ENCODE assay signal across 1 cellular context in the genomic region with DNA sequence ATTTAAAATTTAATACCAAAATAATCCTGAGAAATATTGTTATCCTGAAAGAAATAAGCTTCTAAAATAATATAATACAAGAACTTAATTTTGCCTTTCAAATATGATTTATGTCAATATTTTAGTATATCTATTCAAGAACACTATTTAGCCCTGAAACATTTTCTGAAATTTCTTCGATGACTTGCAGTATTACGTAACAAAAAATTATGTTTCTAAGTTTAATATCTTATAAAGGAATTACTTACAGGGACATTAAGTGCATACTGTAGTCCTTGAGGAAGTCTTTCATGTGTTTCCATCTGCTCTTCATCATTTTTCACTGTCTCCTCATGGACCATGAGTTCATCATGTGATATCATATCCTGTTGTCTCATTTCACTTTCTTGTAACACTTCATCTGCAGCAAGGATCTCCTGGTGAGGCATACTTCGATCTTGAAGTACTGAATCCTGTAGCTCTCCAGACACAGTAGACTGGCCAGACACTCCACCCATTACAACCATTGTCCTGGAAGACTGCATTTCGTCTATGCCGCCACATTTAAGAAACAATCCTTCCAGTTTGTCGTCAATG.
TF ChIP-seq lines count a peak whose summit lies in the region.

No MANE protein-coding gene starts in this region.

TF ChIP-seq in SK-N-SH, 30 proteins besides CTCF, POLR2A, EP300 and RAD21 (continued from another document):
- TF ChIP-seq, protein P1, sequence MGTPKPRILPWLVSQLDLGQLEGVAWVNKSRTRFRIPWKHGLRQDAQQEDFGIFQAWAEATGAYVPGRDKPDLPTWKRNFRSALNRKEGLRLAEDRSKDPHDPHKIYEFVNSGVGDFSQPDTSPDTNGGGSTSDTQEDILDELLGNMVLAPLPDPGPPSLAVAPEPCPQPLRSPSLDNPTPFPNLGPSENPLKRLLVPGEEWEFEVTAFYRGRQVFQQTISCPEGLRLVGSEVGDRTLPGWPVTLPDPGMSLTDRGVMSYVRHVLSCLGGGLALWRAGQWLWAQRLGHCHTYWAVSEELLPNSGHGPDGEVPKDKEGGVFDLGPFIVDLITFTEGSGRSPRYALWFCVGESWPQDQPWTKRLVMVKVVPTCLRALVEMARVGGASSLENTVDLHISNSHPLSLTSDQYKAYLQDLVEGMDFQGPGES (IDR thresholded peaks at IDR 0.05; ENCODE audit: low read depth, low read length), result no peak
- TF ChIP-seq RFX5 (IDR thresholded peaks at IDR 0.05; ENCODE audit: low read length) (no peak), TCF12 (IDR thresholded peaks at IDR 0.05) (peak; percentile 79)
